In the genomic region with DNA sequence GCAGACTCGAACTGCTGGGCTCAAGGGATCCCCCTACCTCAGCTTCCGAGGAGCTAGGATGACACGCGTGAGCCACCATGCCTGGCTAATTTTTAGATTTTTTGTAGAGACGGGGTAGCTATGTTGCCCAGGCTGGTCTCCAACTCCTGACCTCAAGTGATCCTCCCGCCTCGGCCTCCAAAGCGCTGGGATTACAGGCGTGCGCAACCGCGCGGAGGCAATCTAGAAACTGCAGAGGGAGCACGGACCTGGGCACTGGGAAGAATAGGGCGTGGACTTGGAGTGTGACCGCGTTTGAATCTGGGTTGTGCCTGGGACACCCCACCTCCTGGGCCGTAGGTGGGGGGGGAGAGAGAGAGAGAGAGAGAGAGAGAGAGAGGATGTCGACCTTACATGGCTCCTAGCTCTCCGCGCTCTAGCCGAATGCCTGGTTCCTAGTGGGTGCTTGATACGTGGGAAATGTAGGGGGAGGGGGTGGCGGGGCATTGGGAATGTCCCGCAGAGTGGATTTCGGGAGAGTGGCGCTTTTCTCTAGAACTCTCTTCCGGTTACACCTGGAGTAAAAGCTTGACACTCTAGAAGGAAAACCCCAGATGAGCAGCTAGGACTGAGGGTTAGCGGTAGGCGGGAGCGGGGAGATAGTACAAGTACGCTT, we compare ENCODE assay signal across 8 cellular contexts. TPM values are rescaled to one million over a fixed set of nuclear protein-coding genes. Genes with fewer than 3 reads are reported as not detected.
DNase-seq lines count a peak whose midpoint lies in the region; ATAC-seq, FAIRE-seq and TF ChIP-seq lines count a peak whose summit lies in the region.

No MANE protein-coding gene starts in this region.

- H2BK5ac ChIP-seq in mesendoderm (ENCODE audit: low read length): no peak overlapping the region

- H3K4me2 ChIP-seq in mesendoderm (ENCODE audit: low read length): peak overlapping the region; percentile 53

- peaks cover 32% of the 10 kb centered on the region for H3K36me3 Mint-ChIP-seq in central memory CD8-positive, alpha-beta T cell (ENCODE audit: insufficient read depth)

- H2BK15ac ChIP-seq in mesendoderm (replicated peaks; ENCODE audit: low read depth): peak overlapping the region; percentile 9

- peak overlapping the region; percentile 89 for H3K56ac ChIP-seq in mesendoderm (ENCODE audit: low read length)

- no peak overlapping the region for H2BK120ac ChIP-seq in mesendoderm (ENCODE audit: low read depth, low read length)

- DNase-seq in AG09309 (ENCODE audit: low read depth) (no peak), HL-60 (ENCODE audit: low read depth in 1 of 2, low spot score in 1 of 2) (no peak), mesendoderm (no peak), aorta (peak in 1 of 2 donors; percentile 68), D721Med (ENCODE audit: insufficient read length, low spot score) (no peak)
- DNase-seq in central memory CD8-positive, alpha-beta T cell (ENCODE audit: low spot score in 2 of 2): no peak
- DNase-seq in activated CD4-positive, alpha-beta T cell treated with anti-CD3 and anti-CD28 coated beads, Interleukin-2, amount 50 U/mL, for 1 hour: no peak

- H3K4me3 ChIP-seq in AG09309 (ENCODE audit: control insufficient read depth, low read depth, low read length): peak overlapping the region; percentile 87
- peak overlapping the region; percentile 70 for H3K4me3 ChIP-seq in HL-60 (replicated peaks; ENCODE audit: insufficient read depth, low read length)
- H3K4me3 ChIP-seq in mesendoderm (ENCODE audit: low read length): peak overlapping the region; percentile 40
- H3K4me3 ChIP-seq in aorta (ENCODE audit: low read length in 2 of 2): peak overlapping the region; percentile 56 to 86

- H3K27ac ChIP-seq in HL-60 (replicated peaks) (peak overlapping the region; percentile 93), mesendoderm (ENCODE audit: low read depth, low read length) (peak overlapping the region; percentile 94), aorta (ENCODE audit: low read depth in 1 of 2, low read length in 2 of 2) (peak overlapping the region; percentile 99 to 100)

- peak overlapping the region; percentile 28 for H4K8ac ChIP-seq in mesendoderm (ENCODE audit: low read depth, low read length)

- H3K27me3 ChIP-seq in HL-60 (ENCODE audit: insufficient read depth, poor library complexity, severe bottlenecking) (no peaks in the 10 kb centered on the region), mesendoderm (ENCODE audit: insufficient read depth, low read length, poor library complexity) (no peaks in the 10 kb centered on the region), aorta (ENCODE audit: control insufficient read depth in 1 of 2, insufficient read depth in 2 of 2, low read length in 1 of 2) (no peaks in the 10 kb centered on the region)

- H3K79me1 ChIP-seq in mesendoderm (ENCODE audit: low read length): peaks cover 4% of the 10 kb centered on the region

- TF ChIP-seq CTCF in AG09309 (IDR thresholded peaks at IDR 0.05; ENCODE audit: control insufficient read depth, insufficient read depth, low read depth, low read length, missing control alignments): no peak
- no peak for TF ChIP-seq CTCF in HL-60 (IDR thresholded peaks at IDR 0.05; ENCODE audit: insufficient read depth, low read length)
- TF ChIP-seq CTCF in D721Med (IDR thresholded peaks at IDR 0.05; ENCODE audit: insufficient read depth, missing control alignments): no peak

- ATAC-seq in GM19395 (IDR thresholded peaks at IDR 0.05; ENCODE audit: unreplicated experiment) (peak; percentile 7), aorta (ENCODE audit: low FRiP score) (peak; percentile 1)
- ATAC-seq in central memory CD8-positive, alpha-beta T cell (replicated peaks; ENCODE audit: extremely low read depth, poor library complexity, severe bottlenecking): peak; percentile 3

- H3K9me3 Mint-ChIP-seq in central memory CD8-positive, alpha-beta T cell: no peaks in the 10 kb centered on the region

- peaks cover 5% of the 10 kb centered on the region for H3K4me1 ChIP-seq in mesendoderm (ENCODE audit: control insufficient read depth, low read depth, low read length)
- H3K4me1 ChIP-seq in aorta (ENCODE audit: control insufficient read depth in 1 of 2, insufficient read depth in 2 of 2, low read length in 2 of 2): no peaks in the 10 kb centered on the region

- no CpG with 5 or more reads among the region's 32 CpGs for WGBS in mesendoderm (ENCODE audit: extremely low coverage, insufficient coverage, low lambda C conversion rate)
- 29 to 34% methylated on average over 31 to 32 of the region's 32 CpGs for WGBS in aorta, 2 donors

- no peak overlapping the region for H4K5ac ChIP-seq in mesendoderm (ENCODE audit: low read length)

- FAIRE-seq in D721Med (lab: Jason Lieb, UNC): no peak

- no peak overlapping the region for H3K23ac ChIP-seq in mesendoderm (ENCODE audit: low read length)

- peak overlapping the region; percentile 81 for H3K9ac ChIP-seq in mesendoderm (ENCODE audit: low read length)

- H3K27ac Mint-ChIP-seq in central memory CD8-positive, alpha-beta T cell (ENCODE audit: low read depth): peak overlapping the region; percentile 98

- H3K4me3 Mint-ChIP-seq in central memory CD8-positive, alpha-beta T cell: peak overlapping the region; percentile 90

- H3K18ac ChIP-seq in mesendoderm (ENCODE audit: low read length): peak overlapping the region; percentile 91

- H3K4me1 Mint-ChIP-seq in central memory CD8-positive, alpha-beta T cell: peaks cover 45% of the 10 kb centered on the region

- intact Hi-C loops in aorta (cut with DNase I): no loop called here

- no peak overlapping the region for H2AK5ac ChIP-seq in mesendoderm (ENCODE audit: low read length)

- H3K4ac ChIP-seq in mesendoderm (ENCODE audit: low read depth, low read length): peak overlapping the region; percentile 41

- no peaks in the 10 kb centered on the region for H3K27me3 Mint-ChIP-seq in central memory CD8-positive, alpha-beta T cell

- no peaks in the 10 kb centered on the region for H3K9me3 ChIP-seq in aorta (ENCODE audit: control insufficient read depth, low read length)

- H3K36me3 ChIP-seq in mesendoderm (ENCODE audit: control insufficient read depth, insufficient read depth, low read length) (no peaks in the 10 kb centered on the region), aorta (ENCODE audit: control insufficient read depth in 1 of 2, insufficient read depth in 2 of 2, low read length in 1 of 2) (no peaks in the 10 kb centered on the region)

- peaks cover 5% of the 10 kb centered on the region for H3K79me2 ChIP-seq in mesendoderm (ENCODE audit: control insufficient read depth, insufficient read depth, low read length)

RNA-seq across cellular contexts. Expression of a gene that starts 1.2 kb away (rescaled TPM):
- 6.5 TPM for polyA plus RNA-seq in mesendoderm (2013, experiment 1 of 2)
- polyA plus RNA-seq in mesendoderm (2013, experiment 2 of 2): 6.2 TPM
- 10 to 100 TPM; 80.3 to 85.4 TPM for total RNA-seq in aorta
- polyA plus RNA-seq in aorta: 10 to 100 TPM; 17.0 to 57.9 TPM
